Comparison of ENCODE assay signal across 8 cellular contexts in genomic region chr17:17043668-17044226, GRCh38. TPM values are rescaled to one million over a fixed set of nuclear protein-coding genes. Genes with fewer than 3 reads are reported as not detected.
DNase-seq lines count a peak whose midpoint lies in the region; ATAC-seq, FAIRE-seq and TF ChIP-seq lines count a peak whose summit lies in the region.

No MANE protein-coding gene starts in this region.

- FAIRE-seq in H1 (lab: Jason Lieb, UNC), result no peak

- H3K9me3 Mint-ChIP-seq in natural killer cell treated with Interleukin-12 subunit alpha and Interleukin-12 subunit beta and Interleukin-15 and Interleukin-18, amount 100 ng/mL, for 72 hours, result no peaks in the 10 kb centered on the region

- peaks cover 50 to 57% of the 10 kb centered on the region in 2 donors for H3K4me1 Mint-ChIP-seq in natural killer cell treated with Interleukin-12 subunit alpha and Interleukin-12 subunit beta and Interleukin-15 and Interleukin-18, amount 100 ng/mL, for 72 hours (ENCODE audit: low read depth in 2 of 2)

- H3K9ac ChIP-seq in ES-I3 (ENCODE audit: low read depth, low read length) (peak overlapping the region; percentile 74; the same call in 1 of the 2 replicates), OCI-LY1 (ENCODE audit: low read length) (peak overlapping the region; percentile 94), H1 (replicated peaks in 1 of 4; ENCODE audit: extremely low read depth in 1 of 4, low read depth in 3 of 4, low read length in 3 of 4) (no peak overlapping the region; a peak in 2 of 7 replicates)

- no peaks in the 10 kb centered on the region for H3K27me3 ChIP-seq in OCI-LY1 (ENCODE audit: insufficient read depth, low read length)
- peaks cover 0 to 5% (median 3%) of the 10 kb centered on the region in 4 experiments; a peak in 2 of 7 replicates for H3K27me3 ChIP-seq in H1 (replicated peaks in 1 of 4; ENCODE audit: control insufficient read depth in 3 of 4, extremely low read depth in 1 of 4, insufficient read depth in 3 of 4, low read length in 3 of 4)

- TF ChIP-seq CTCF in OCI-LY1 (IDR thresholded peaks at IDR 0.05; ENCODE audit: low read length), result no peak
- no peak for TF ChIP-seq CTCF in H1 (IDR thresholded peaks at IDR 0.05; ENCODE audit: control extremely low read depth in 1 of 3, insufficient read depth in 1 of 3, low read depth in 1 of 3, low read length in 3 of 3)

- H3K23me2 ChIP-seq in H1 (ENCODE audit: low read depth, low read length), result peaks cover 7% of the 10 kb centered on the region

- no peak overlapping the region for H4K5ac ChIP-seq in H1 (ENCODE audit: insufficient read length, low read depth, low read length)

- no peaks in the 10 kb centered on the region for H3K27me3 Mint-ChIP-seq in natural killer cell treated with Interleukin-12 subunit alpha and Interleukin-12 subunit beta and Interleukin-15 and Interleukin-18, amount 100 ng/mL, for 72 hours

- H3K79me1 ChIP-seq in H1 (ENCODE audit: low read depth, low read length), result peaks cover 12% of the 10 kb centered on the region

- no peak for TF ChIP-seq RAD21 in H1 (IDR thresholded peaks at IDR 0.05 in 1 of 2, conservative IDR thresholded peaks at IDR 0.05 in 1 of 2; ENCODE audit: low read depth in 2 of 2, low read length in 2 of 2)

- H3K79me2 ChIP-seq in OCI-LY1 (ENCODE audit: insufficient read depth, low read length) (peaks cover 56% of the 10 kb centered on the region), H1 (ENCODE audit: control insufficient read depth in 1 of 2, insufficient read depth in 2 of 2, low read length in 2 of 2) (peaks cover 15 to 58% of the 10 kb centered on the region in 2 experiments)

- H2AFZ ChIP-seq in OCI-LY1 (ENCODE audit: low read length) (no peak overlapping the region), H1 (ENCODE audit: low read length) (no peak overlapping the region)

- peak overlapping the region; percentile 90 for H3K4me3 ChIP-seq in OCI-LY1 (ENCODE audit: low read depth, low read length, poor library complexity, severe bottlenecking)
- peak overlapping the region; percentile 54 to 83 (median 80); a peak in 7 of 8 replicates for H3K4me3 ChIP-seq in H1 (ENCODE audit: extremely low read depth in 1 of 4, insufficient read depth in 2 of 4, low read depth in 3 of 4, low read length in 4 of 4)

- no peak overlapping the region for H3K56ac ChIP-seq in H1 (replicated peaks; ENCODE audit: insufficient read length, low read depth, low read length)

- no peak overlapping the region for H2BK15ac ChIP-seq in H1 (ENCODE audit: low read length)

- TF ChIP-seq EP300 in H1 (IDR thresholded peaks at IDR 0.05; ENCODE audit: borderline replicate concordance in 1 of 2, low read depth in 2 of 2, low read length in 2 of 2), result no peak

- H3K4me2 ChIP-seq in OCI-LY1 (ENCODE audit: low read length) (peak overlapping the region; percentile 93), H1 (ENCODE audit: insufficient read depth in 1 of 2, low read depth in 2 of 2, low read length in 2 of 2) (peak overlapping the region; percentile 87 to 96)

- no peaks in the 10 kb centered on the region for H3K9me2 ChIP-seq in OCI-LY1 (ENCODE audit: low read depth, low read length)

- TF ChIP-seq POLR2A in H1 (IDR thresholded peaks at IDR 0.05; ENCODE audit: control extremely low read depth in 1 of 2, low read depth in 2 of 2, low read length in 2 of 2), result no peak

- H2AK5ac ChIP-seq in H1 (ENCODE audit: low read depth, low read length), result no peak overlapping the region

- no peak overlapping the region for H3K18ac ChIP-seq in H1 (ENCODE audit: extremely low read depth, low read length)

- H3K4me1 ChIP-seq in ES-I3 (ENCODE audit: insufficient read depth, low read length) (peaks cover 21% of the 10 kb centered on the region), OCI-LY1 (ENCODE audit: insufficient read depth, low read length, severe bottlenecking) (peaks cover 34% of the 10 kb centered on the region), H1 (replicated peaks in 1 of 4; ENCODE audit: control insufficient read depth in 3 of 4, insufficient read depth in 4 of 4, low read length in 3 of 4) (peaks cover 3 to 12% (median 8%) of the 10 kb centered on the region in 4 experiments; a peak in 6 of 7 replicates)

- H3K23ac ChIP-seq in H1 (ENCODE audit: insufficient read length), result no peak overlapping the region

- peak overlapping the region; percentile 33 for H3K27ac ChIP-seq in OCI-LY1 (ENCODE audit: low read depth, low read length, poor library complexity, severe bottlenecking)
- H3K27ac ChIP-seq in H1 (ENCODE audit: low read depth, low read length), result no peak overlapping the region

- no peak overlapping the region for H3K14ac ChIP-seq in H1 (ENCODE audit: insufficient read length)

- H3F3A ChIP-seq in OCI-LY1 (ENCODE audit: insufficient read depth, low read length), result no peaks in the 10 kb centered on the region

- H3K27ac Mint-ChIP-seq in natural killer cell treated with Interleukin-12 subunit alpha and Interleukin-12 subunit beta and Interleukin-15 and Interleukin-18, amount 100 ng/mL, for 72 hours, result peak overlapping the region; percentile 72 to 90

- H4K91ac ChIP-seq in H1 (replicated peaks; ENCODE audit: insufficient read length, low read length), result no peak overlapping the region

- H3K36me3 ChIP-seq in ES-I3 (ENCODE audit: insufficient read depth, low read length) (no peaks in the 10 kb centered on the region), OCI-LY1 (ENCODE audit: insufficient read depth, low read length) (peaks cover 5% of the 10 kb centered on the region), H1 (ENCODE audit: control insufficient read depth in 2 of 4, insufficient read depth in 4 of 4, low read length in 3 of 4) (no peaks in the 10 kb centered on the region)

- no peak overlapping the region for H2BK20ac ChIP-seq in H1 (ENCODE audit: low read length)

- no peak overlapping the region for H2BK12ac ChIP-seq in H1 (ENCODE audit: low read depth, low read length)

- CTCF ChIA-PET in H1 (lab: Charles Lee; ENCODE audit: partially characterized antibody), result interaction anchor here (2.4 kb wide), 1 partner anchor 12 kb away, joined by 8 read pairs; no protein-coding TSS in a partner anchor

- no peak for ATAC-seq in natural killer cell treated with Interleukin-12 subunit alpha and Interleukin-12 subunit beta and Interleukin-15 and Interleukin-18, amount 100 ng/mL, for 72 hours
- no peak for ATAC-seq in GM19351 (IDR thresholded peaks at IDR 0.05; ENCODE audit: unreplicated experiment)

- H3K9me3 ChIP-seq in ES-I3 (ENCODE audit: control insufficient read depth, insufficient read depth, low read length) (no peaks in the 10 kb centered on the region), OCI-LY1 (ENCODE audit: low read length) (peaks cover 3% of the 10 kb centered on the region), H1 (ENCODE audit: insufficient read depth in 2 of 2, low read depth in 1 of 2, low read length in 1 of 2) (no peaks in the 10 kb centered on the region)

- DNase-seq in H1 (ENCODE audit: low read depth in 1 of 2, low spot score in 2 of 2) (no peak), NCI-H446 treated with DMSO at 0.1 percent for 48 hours (lab: John Stamatoyannopoulos, UW) (no peak), foreskin melanocyte (no peak), NCI-H526 treated with DMSO at 0.1 percent for 48 hours (lab: John Stamatoyannopoulos, UW) (no peak)
- DNase-seq in natural killer cell treated with Interleukin-12 subunit alpha and Interleukin-12 subunit beta and Interleukin-15 and Interleukin-18, amount 100 ng/mL, for 72 hours (ENCODE audit: low spot score), result no peak

- POLR2A ChIA-PET in H1 (lab: Charles Lee; ENCODE audit: partially characterized antibody), result interaction anchor here (0.9 to 3.6 kb wide), 3 partner anchors 10 to 189 kb away, joined by 4 to 15 read pairs (median 14); no protein-coding TSS in a partner anchor

- WGBS in H1 (ENCODE audit: extremely low coverage in 1 of 2, insufficient coverage in 1 of 2, insufficient read length in 1 of 2, insufficient replicate concordance in 2 of 2, low coverage in 1 of 2, low lambda C conversion rate in 2 of 2, missing lambda C conversion rate in 1 of 2), 2 experiments, result 55% methylated on average over 11 of the region's 11 CpGs; no CpG with 5 or more reads in 1 of the 2 experiments

- H3K36me3 Mint-ChIP-seq in natural killer cell treated with Interleukin-12 subunit alpha and Interleukin-12 subunit beta and Interleukin-15 and Interleukin-18, amount 100 ng/mL, for 72 hours, result no peaks in the 10 kb centered on the region

- no peak overlapping the region for H3K4ac ChIP-seq in H1 (replicated peaks; ENCODE audit: insufficient read length, low read depth, low read length)

- no peak overlapping the region for H2BK120ac ChIP-seq in H1 (replicated peaks; ENCODE audit: low read depth, low read length)

- H4K20me1 ChIP-seq in OCI-LY1 (ENCODE audit: insufficient read depth, low read length) (no peaks in the 10 kb centered on the region), H1 (replicated peaks in 1 of 2; ENCODE audit: control insufficient read depth in 1 of 2, insufficient read depth in 2 of 2, low read length in 2 of 2) (peaks cover 4 to 12% of the 10 kb centered on the region in 2 experiments)

- H4K8ac ChIP-seq in H1 (ENCODE audit: extremely low read depth, insufficient read depth, low read length), result no peak overlapping the region

- peak overlapping the region; percentile 96 for H3K4me3 Mint-ChIP-seq in natural killer cell treated with Interleukin-12 subunit alpha and Interleukin-12 subunit beta and Interleukin-15 and Interleukin-18, amount 100 ng/mL, for 72 hours

- no peak overlapping the region for H2BK5ac ChIP-seq in H1 (ENCODE audit: low read depth, low read length)

TF ChIP-seq in H1, 55 proteins besides CTCF, POLR2A, EP300 and RAD21 (continues in another document):
- TF ChIP-seq MAX (IDR thresholded peaks at IDR 0.05), result no peak

RNA-seq across cellular contexts. Expression of gene MPRIP, which starts 1.5 kb away (rescaled TPM):
- 145 and 146 TPM in 2 replicates for total RNA-seq in H1 (2021; fragmentation: NEBNext Ultra II Directional; extraction: Animal tissue kit (Norgen Biotek cat#: 25700))
- polyA plus RNA-seq in H1 (2011; rRNA removed), result 48.6 and 62.8 TPM in 2 replicates
- polyA plus RNA-seq in H1 (2011; cell fraction: cytosol; rRNA removed), result 54.0 TPM
- 111 TPM for polyA plus RNA-seq in H1 (2011; cell fraction: nucleus; rRNA removed)
- polyA plus RNA-seq in H1 (2012, experiment 1 of 2), result 77.7 to 92.1 TPM (median 86.1 TPM) in 4 replicates
- polyA plus RNA-seq in H1 (2012, experiment 2 of 2), result 68.9 TPM
- polyA plus RNA-seq in H1 (2013, experiment 1 of 2), result 55.7 TPM
- 57.6 TPM for polyA plus RNA-seq in H1 (2013, experiment 2 of 2)
- polyA minus RNA-seq in H1 (2011; rRNA and poly(A)+ RNA removed), result 82.0 and 97.2 TPM in 2 replicates
- 58.9 TPM for polyA minus RNA-seq in H1 (2011; cell fraction: cytosol; rRNA and poly(A)+ RNA removed)
- 60.1 TPM for polyA minus RNA-seq in H1 (2011; cell fraction: nucleus; rRNA and poly(A)+ RNA removed)
- total RNA-seq in natural killer cell treated with Interleukin-12 subunit alpha and Interleukin-12 subunit beta and Interleukin-15 and Interleukin-18, amount 100 ng/mL, for 72 hours, result 100 to 1,000 TPM; 158 to 216 TPM

Comparison
In these comparisons a context has a peak if more than half of its experiments do, and no peak if none do; other contexts are left out.
1. H3K9ac ChIP-seq: peak in ES-I3 (single experiment) and OCI-LY1 (single experiment); none in H1 (0 of 4).